In the genomic region with DNA sequence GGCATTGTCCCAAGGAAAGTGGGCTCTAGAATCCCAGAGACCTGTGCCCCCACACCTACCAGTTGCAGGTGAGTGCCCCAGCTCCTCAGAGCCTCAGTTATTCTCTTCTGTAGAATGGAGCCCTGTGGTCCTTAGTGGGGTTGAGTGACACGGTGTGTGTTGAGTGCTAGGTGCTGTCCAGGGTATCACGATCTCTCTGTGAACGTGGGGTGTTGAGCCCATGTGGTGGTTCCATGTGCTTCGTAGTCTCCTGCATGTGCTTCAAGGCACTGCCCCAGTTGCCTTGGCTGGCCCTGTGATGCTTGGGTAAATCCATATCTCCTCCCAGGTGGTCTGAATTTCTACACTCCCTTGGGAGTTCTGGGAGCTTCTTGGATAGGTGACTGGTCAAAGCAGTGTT, we compare ENCODE assay signal across 28 cellular contexts. TPM values are rescaled to one million over a fixed set of nuclear protein-coding genes. Genes with fewer than 3 reads are reported as not detected.
DNase-seq lines count a peak whose midpoint lies in the region; ATAC-seq and TF ChIP-seq lines count a peak whose summit lies in the region.
"Had no signal": no experiment of that assay in that cellular context is flagged by ENCODE, and none has a peak within 500 bp of the region (broad histone marks: within the 10 kb centered on the region; RNA-seq: fewer than 3 reads in every experiment).

No MANE protein-coding gene starts in this region.

- no peak overlapping the region for H3K4me3 Mint-ChIP-seq in activated T-cell treated with anti-CD3 and anti-CD28 coated beads, Interleukin-2, amount 50 U/mL, for 24 hours
- no peak overlapping the region for H3K4me3 Mint-ChIP-seq in activated T-cell treated with anti-CD3 and anti-CD28 coated beads, Interleukin-2, amount 50 U/mL, for 4 hours
- H3K4me3 Mint-ChIP-seq in progenitor cell of endocrine pancreas (ENCODE audit: low read depth) (no peak overlapping the region), H9 (peak overlapping the region in 1 of 2 experiments; percentile 7; a peak in 1 of 5 replicates)
- H3K4me3 Mint-ChIP-seq: CD4-positive, alpha-beta memory T cell had no signal

- TF ChIP-seq CTCF in tibial artery (IDR thresholded peaks at IDR 0.05) = no peak
- no peak for TF ChIP-seq CTCF in progenitor cell of endocrine pancreas (IDR thresholded peaks at IDR 0.05; ENCODE audit: unreplicated experiment)
- no peak for TF ChIP-seq CTCF in H9 (conservative IDR thresholded peaks at IDR 0.05)

- H3K14ac ChIP-seq in H9 (ENCODE audit: insufficient read depth, low read length) = no peak overlapping the region

- no peaks in the 10 kb centered on the region for H3K36me3 Mint-ChIP-seq in activated T-cell treated with anti-CD3 and anti-CD28 coated beads, Interleukin-2, amount 50 U/mL, for 24 hours (ENCODE audit: low read depth)
- H3K36me3 Mint-ChIP-seq in activated T-cell treated with anti-CD3 and anti-CD28 coated beads, Interleukin-2, amount 50 U/mL, for 4 hours (ENCODE audit: insufficient read depth) = peaks cover 5% of the 10 kb centered on the region
- H3K36me3 Mint-ChIP-seq in progenitor cell of endocrine pancreas (ENCODE audit: insufficient read depth) = no peaks in the 10 kb centered on the region
- peaks cover 5 to 16% (median 8%) of the 10 kb centered on the region in 3 experiments; a peak in 6 of 7 replicates for H3K36me3 Mint-ChIP-seq in H9 (ENCODE audit: insufficient read depth in 1 of 3, low read depth in 3 of 3)
- H3K36me3 Mint-ChIP-seq: CD4-positive, alpha-beta memory T cell had no signal

- no peak overlapping the region for H3K4ac ChIP-seq in H9 (ENCODE audit: low read depth, low read length)

- no peak overlapping the region for H2BK20ac ChIP-seq in H9 (ENCODE audit: low read depth, low read length, poor library complexity, severe bottlenecking)

- H4K8ac ChIP-seq in H9 (replicated peaks; ENCODE audit: insufficient read length, low read depth, low read length) = no peak overlapping the region

- WGBS in H9 (ENCODE audit: extremely low coverage, insufficient read length, low lambda C conversion rate) = no CpG with 5 or more reads among the region's 4 CpGs

- no peak overlapping the region for H3K23ac ChIP-seq in H9 (ENCODE audit: insufficient read length, low read depth, low read length)

- no peak overlapping the region for H4K5ac ChIP-seq in H9 (ENCODE audit: insufficient read length, low read depth, low read length)

- peak; percentile 13 for DNase-seq in activated T-cell treated with anti-CD3 and anti-CD28 coated beads, Interleukin-2, amount 50 U/mL, for 24 hours
- no peak for DNase-seq in activated T-cell treated with anti-CD3 and anti-CD28 coated beads, Interleukin-2, amount 50 U/mL, for 4 hours
- DNase-seq in islet precursor cell (peak; percentile 29), tibial artery (peak in 1 of 2 donors; percentile 48), progenitor cell of endocrine pancreas (ENCODE audit: low spot score, unreplicated experiment) (no peak), H9 (no peak), UCSD-AML1 (lab: John Stamatoyannopoulos, UW; ENCODE audit: unreplicated experiment) (no peak)
- DNase-seq: C1 segment of cervical spinal cord; CD4-positive, alpha-beta memory T cell; COR-L47; DMS53; GOT3; HCEC 1CT; Kasumi-1; MV-4-11; NCI-H1105; NCI-H1436 treated with DMSO at 0.1 percent for 48 hours; NCI-H1930; NCI-H2107; NCI-H524; NCI-H748 treated with DMSO at 0.1 percent for 48 hours; PC-3; SHP77; SW 1271 had no signal

- H3K56ac ChIP-seq in H9 (ENCODE audit: insufficient read length, low read depth, low read length) = no peak overlapping the region

- no peaks in the 10 kb centered on the region for H4K20me1 ChIP-seq in H9 (ENCODE audit: control insufficient read depth, insufficient read depth, insufficient read length)

- no peak overlapping the region for H4K91ac ChIP-seq in H9 (ENCODE audit: insufficient read length, low read depth, low read length)

- H3K27me3 ChIP-seq in tibial artery (no peaks in the 10 kb centered on the region), H9 (ENCODE audit: insufficient read depth, low read length) (no peaks in the 10 kb centered on the region)

- H3K4me1 ChIP-seq in tibial artery = peaks cover 8 to 48% (median 42%) of the 10 kb centered on the region in 4 donors
- H3K4me1 ChIP-seq in H9 (ENCODE audit: insufficient read depth, low read length) = no peaks in the 10 kb centered on the region

- no peak for TF ChIP-seq EP300 in Ishikawa (IDR thresholded peaks at IDR 0.05; ENCODE audit: borderline replicate concordance)

- no peak overlapping the region for H2BK120ac ChIP-seq in H9 (ENCODE audit: low read depth, low read length, poor library complexity, severe bottlenecking)

- no peak overlapping the region for H3K4me3 ChIP-seq in tibial artery
- H3K4me3 ChIP-seq: K562 had no signal

- no peak overlapping the region for H3K9ac ChIP-seq in H9 (ENCODE audit: extremely low read depth, insufficient read length, low read length)

- no peaks in the 10 kb centered on the region for H3K23me2 ChIP-seq in H9 (ENCODE audit: insufficient read length, low read depth, low read length, poor library complexity, severe bottlenecking)

- no peak overlapping the region for H3K18ac ChIP-seq in H9 (ENCODE audit: insufficient read length, low read depth, low read length)

- H3K27ac ChIP-seq in tibial artery (peak overlapping the region; percentile 75 to 85), H9 (ENCODE audit: insufficient read length, low read depth, low read length) (no peak overlapping the region)
- H3K27ac ChIP-seq: HL-60 had no signal

- no peak overlapping the region for H2BK12ac ChIP-seq in H9 (ENCODE audit: insufficient read length, low read depth, low read length)

- no peak overlapping the region for H2AFZ ChIP-seq in H9 (ENCODE audit: low read length)

- H3K79me1 ChIP-seq in H9 (ENCODE audit: insufficient read depth, low read depth, low read length, poor library complexity, severe bottlenecking) = no peaks in the 10 kb centered on the region

- ATAC-seq in activated T-cell treated with anti-CD3 and anti-CD28 coated beads, Interleukin-2, amount 50 U/mL, for 4 hours = no peak
- ATAC-seq: K562, PC-3 had no signal

- no peak overlapping the region for H2BK15ac ChIP-seq in H9 (ENCODE audit: low read depth, low read length)

- H2AK5ac ChIP-seq in H9 (ENCODE audit: insufficient read length, low read length) = no peak overlapping the region

- no peak overlapping the region for H3K4me2 ChIP-seq in H9 (ENCODE audit: insufficient read depth, insufficient read length, low read length)

- no peak for TF ChIP-seq RAD21 in Ishikawa (IDR thresholded peaks at IDR 0.05; ENCODE audit: low read depth)

- H3T11ph ChIP-seq in H9 (ENCODE audit: low read length) = no peak overlapping the region

- no peaks in the 10 kb centered on the region for H3K9me3 ChIP-seq in tibial artery
- no peaks in the 10 kb centered on the region for H3K9me3 ChIP-seq in H9 (ENCODE audit: control insufficient read depth, low read depth, low read length)

- no peaks in the 10 kb centered on the region for H3K27me3 Mint-ChIP-seq in activated T-cell treated with anti-CD3 and anti-CD28 coated beads, Interleukin-2, amount 50 U/mL, for 24 hours
- H3K27me3 Mint-ChIP-seq in activated T-cell treated with anti-CD3 and anti-CD28 coated beads, Interleukin-2, amount 50 U/mL, for 4 hours (ENCODE audit: low read depth) = peaks cover 7% of the 10 kb centered on the region
- peaks cover under 1% of the 10 kb centered on the region for H3K27me3 Mint-ChIP-seq in progenitor cell of endocrine pancreas
- H3K27me3 Mint-ChIP-seq in H9 (ENCODE audit: low read depth) = peaks cover 2% of the 10 kb centered on the region

- H3K27ac Mint-ChIP-seq in activated T-cell treated with anti-CD3 and anti-CD28 coated beads, Interleukin-2, amount 50 U/mL, for 24 hours = no peak overlapping the region
- H3K27ac Mint-ChIP-seq in progenitor cell of endocrine pancreas (no peak overlapping the region), H9 (no peak overlapping the region)
- H3K27ac Mint-ChIP-seq: CD4-positive, alpha-beta memory T cell had no signal

- no peaks in the 10 kb centered on the region for H3K36me3 ChIP-seq in tibial artery

- H3K9me3 Mint-ChIP-seq in activated T-cell treated with anti-CD3 and anti-CD28 coated beads, Interleukin-2, amount 50 U/mL, for 24 hours = peaks cover 7% of the 10 kb centered on the region
- H3K9me3 Mint-ChIP-seq in activated T-cell treated with anti-CD3 and anti-CD28 coated beads, Interleukin-2, amount 50 U/mL, for 4 hours = peaks cover 12% of the 10 kb centered on the region
- peaks cover 11% of the 10 kb centered on the region for H3K9me3 Mint-ChIP-seq in progenitor cell of endocrine pancreas (ENCODE audit: low read depth)
- peaks cover 18 to 22% of the 10 kb centered on the region in 2 experiments; a peak in 4 of 5 replicates for H3K9me3 Mint-ChIP-seq in H9

- no peaks in the 10 kb centered on the region for H3K79me2 ChIP-seq in H9 (ENCODE audit: insufficient read depth, low read length)

- intact Hi-C loops in tibial artery (cut with DNase I; ENCODE audit: low total_unique reads) = no loop called here

- H2BK5ac ChIP-seq in H9 (ENCODE audit: insufficient read length, low read length) = no peak overlapping the region

- peaks cover 9% of the 10 kb centered on the region for H3K4me1 Mint-ChIP-seq in activated T-cell treated with anti-CD3 and anti-CD28 coated beads, Interleukin-2, amount 50 U/mL, for 24 hours (ENCODE audit: low read depth)
- H3K4me1 Mint-ChIP-seq in activated T-cell treated with anti-CD3 and anti-CD28 coated beads, Interleukin-2, amount 50 U/mL, for 4 hours (ENCODE audit: low read depth) = peaks cover 3% of the 10 kb centered on the region
- H3K4me1 Mint-ChIP-seq in progenitor cell of endocrine pancreas (ENCODE audit: low read depth) (no peaks in the 10 kb centered on the region), H9 (peaks cover 0 to 7% of the 10 kb centered on the region in 2 experiments; a peak in 1 of 4 replicates)
- H3K4me1 Mint-ChIP-seq: CD4-positive, alpha-beta memory T cell had no signal

TF ChIP-seq in Ishikawa, 13 proteins besides CTCF, POLR2A, EP300 and RAD21 (continues in another document):
- TF ChIP-seq, protein P1, sequence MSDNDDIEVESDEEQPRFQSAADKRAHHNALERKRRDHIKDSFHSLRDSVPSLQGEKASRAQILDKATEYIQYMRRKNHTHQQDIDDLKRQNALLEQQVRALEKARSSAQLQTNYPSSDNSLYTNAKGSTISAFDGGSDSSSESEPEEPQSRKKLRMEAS (IDR thresholded peaks at IDR 0.05) = no peak

RNA-seq across cellular contexts. Expression of a gene that starts 54.9 kb away (rescaled TPM):
- total RNA-seq in activated T-cell treated with anti-CD3 and anti-CD28 coated beads, Interleukin-2, amount 50 U/mL, for 4 hours = under 1 TPM; 0.33 to 0.98 (median 0.89) TPM
- total RNA-seq in progenitor cell of endocrine pancreas (1.3 and 1.7 TPM in 2 replicates), H9 (2021) (0.46 TPM in 2 replicates)
- total RNA-seq: G401 had no signal

Comparison
In these comparisons a context has a peak if more than half of its experiments do, and no peak if none do; other contexts are left out.
1. DNase-seq: peak in activated T-cell treated with anti-CD3 and anti-CD28 coated beads, Interleukin-2, amount 50 U/mL, for 24 hours (single experiment) and islet precursor cell (single experiment); none in activated T-cell treated with anti-CD3 and anti-CD28 coated beads, Interleukin-2, amount 50 U/mL, for 4 hours (single experiment), progenitor cell of endocrine pancreas (single experiment), H9 (single experiment) and UCSD-AML1 (single experiment).